10 cellular contexts compared by ENCODE assay signal in the genomic region with DNA sequence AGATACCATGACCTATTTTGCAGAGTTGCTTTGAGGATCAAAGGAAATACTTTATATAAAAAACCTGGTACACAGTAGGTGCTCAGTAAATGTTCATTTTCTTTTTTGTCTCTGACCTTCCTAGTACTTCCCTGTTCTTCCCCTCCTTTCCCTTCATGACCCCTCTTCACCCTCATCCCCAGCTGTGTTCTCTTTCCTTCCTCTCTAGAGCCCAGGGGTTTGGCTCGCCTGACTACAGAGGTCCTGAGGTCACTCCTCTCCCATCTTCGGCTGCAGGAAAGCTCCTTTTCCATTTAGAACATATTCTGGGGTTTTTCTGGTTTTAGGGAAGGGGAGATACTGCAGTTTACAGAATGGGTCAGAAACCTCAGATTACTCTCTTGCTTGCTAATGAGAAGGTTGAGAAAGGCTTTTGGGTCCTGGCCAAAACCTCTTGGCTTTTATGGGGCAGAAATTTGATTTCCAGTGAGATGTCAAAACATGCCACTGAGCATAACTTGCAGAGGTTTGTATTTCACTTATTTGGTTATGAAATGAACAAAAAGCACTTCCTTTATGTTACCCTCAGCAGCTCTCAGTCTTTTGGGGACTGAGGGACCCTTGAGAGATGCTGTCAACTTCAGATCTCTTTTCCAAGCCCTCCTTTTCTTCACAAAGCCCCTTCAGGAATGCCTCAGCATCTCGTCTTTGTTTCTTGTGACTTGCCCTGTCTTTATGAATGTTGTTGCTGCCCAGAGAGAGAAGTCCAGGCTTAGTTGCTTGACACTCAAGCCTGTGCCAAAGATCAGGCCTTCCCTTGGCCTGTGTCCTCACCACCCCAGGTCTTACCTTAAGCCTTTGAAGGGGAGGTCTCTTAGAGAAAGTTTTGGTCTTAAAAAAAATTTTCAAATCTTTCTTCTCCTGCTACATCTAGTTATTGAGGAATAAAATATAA.
DNase-seq lines count a peak whose midpoint lies in the region; ATAC-seq and TF ChIP-seq lines count a peak whose summit lies in the region.
"Had no signal": no experiment of that assay in that cellular context is flagged by ENCODE, and none has a peak within 500 bp of the region (broad histone marks: within the 10 kb centered on the region; RNA-seq: fewer than 3 reads in every experiment).

No MANE protein-coding gene starts in this region.

- TF ChIP-seq CTCF in IMR-90 (conservative IDR thresholded peaks at IDR 0.05; ENCODE audit: low read depth, low read length) (no peak), breast epithelium (IDR thresholded peaks at IDR 0.05) (no peak), suprapubic skin (IDR thresholded peaks at IDR 0.05) (no peak)

- H3K9me3 ChIP-seq in IMR-90 (ENCODE audit: control insufficient read depth, insufficient read depth, low read length) (no peaks in the 10 kb centered on the region), breast epithelium (no peaks in the 10 kb centered on the region), suprapubic skin (no peaks in the 10 kb centered on the region)

- peak overlapping the region; percentile 10 for H4K5ac ChIP-seq in IMR-90 (ENCODE audit: low read depth, low read length)

- no TSS peak for BruUV-seq in IMR-90 (replicated peaks; lab: Mats Ljungman, UMichigan)

- H2BK15ac ChIP-seq in IMR-90 (ENCODE audit: low read depth, low read length): 0 out of 3 replicates have a peak overlapping the region, but pooled peaks have one; percentile 31

- in situ Hi-C loops in IMR-90 (cut with MboI; ENCODE audit: low sequenced_read_pairs): no loop called here

- WGBS in IMR-90 (ENCODE audit: extremely low coverage in 2 of 2, insufficient read length in 1 of 2), 2 experiments: no CpG with 5 or more reads among the region's 3 CpGs
- WGBS in suprapubic skin: 65% methylated on average over 3 of the region's 3 CpGs

- peak overlapping the region; percentile 71; the same call in 1 of the 2 replicates for H3K27ac ChIP-seq in IMR-90 (ENCODE audit: insufficient read depth, low read length)
- peak overlapping the region; percentile 54 to 57 for H3K27ac ChIP-seq in breast epithelium
- H3K27ac ChIP-seq in suprapubic skin: peak overlapping the region; percentile 67
- H3K27ac ChIP-seq: epithelial cell of prostate had no signal

- dilution Hi-C loops in IMR-90 (cut with HindIII; ENCODE audit: low sequenced_read_pairs, unreplicated experiment): no loop called here

- peak overlapping the region; percentile 2; the same call in 1 of the 2 replicates for H2AK5ac ChIP-seq in IMR-90 (ENCODE audit: low read depth, low read length)

- H3K56ac ChIP-seq in IMR-90 (ENCODE audit: extremely low read depth, insufficient read depth, low read length): no peak overlapping the region

- H2BK20ac ChIP-seq in IMR-90 (ENCODE audit: low read depth, low read length): peak overlapping the region; percentile 69

- H4K20me1 ChIP-seq in IMR-90 (ENCODE audit: insufficient read depth, low read length): no peaks in the 10 kb centered on the region

- H4K8ac ChIP-seq in IMR-90 (ENCODE audit: low read depth in 2 of 2, low read length in 2 of 2): peak overlapping the region in 1 of 2 experiments; percentile 19; a peak in 1 of 4 replicates

- H3K79me1 ChIP-seq in IMR-90 (ENCODE audit: low read depth in 1 of 2, low read length in 2 of 2): 0 out of 4 replicates have a peak, but pooled peaks cover 0 to under 1% of the 10 kb centered on the region in 2 experiments

- peaks cover 3% of the 10 kb centered on the region; the same call in 1 of the 2 replicates for H3K9me1 ChIP-seq in IMR-90 (ENCODE audit: insufficient read depth, low read length)

- peak overlapping the region; percentile 57 for H4K91ac ChIP-seq in IMR-90 (ENCODE audit: insufficient read depth, low read depth, low read length)

- intact Hi-C loops in IMR-90 (cut with micrococcal nuclease): no loop called here
- intact Hi-C loops in breast epithelium (cut with DNase I; ENCODE audit: low total_unique reads): no loop called here

- no peak overlapping the region for H2AK9ac ChIP-seq in IMR-90 (replicated peaks; ENCODE audit: low read depth, low read length, poor library complexity)

- no peak overlapping the region for H2AFZ ChIP-seq in IMR-90 (replicated peaks; ENCODE audit: low read length, poor library complexity)

- ATAC-seq in IMR-90 (ENCODE audit: low read depth) (peak; percentile 60), left lobe of liver (peak; percentile 66), GM21576 (IDR thresholded peaks at IDR 0.05; ENCODE audit: unreplicated experiment) (no peak)

- H3K4me3 ChIP-seq in IMR-90 (ENCODE audit: insufficient read depth, low read depth, low read length) (no peak overlapping the region), breast epithelium (no peak overlapping the region), suprapubic skin (no peak overlapping the region)

- DNase-seq in IMR-90: peak; percentile 63
- no peak for DNase-seq in breast epithelium (ENCODE audit: low spot score in 2 of 2)
- no peak for DNase-seq in left lobe of liver (ENCODE audit: low spot score)
- no peak for DNase-seq in suprapubic skin (ENCODE audit: low spot score in 2 of 2)
- DNase-seq in ureter (ENCODE audit: low spot score): no peak
- DNase-seq in COR-L47 (lab: John Stamatoyannopoulos, UW): no peak
- DNase-seq: NCI-H1930, occipital lobe had no signal

- peak overlapping the region; percentile 61; the same call in 1 of the 2 replicates for H3K4ac ChIP-seq in IMR-90 (ENCODE audit: low read depth, low read length)

- H3K18ac ChIP-seq in IMR-90 (ENCODE audit: low read depth, low read length): peak overlapping the region; percentile 63

- H3K27me3 ChIP-seq in IMR-90 (ENCODE audit: control insufficient read depth, insufficient read depth, low read length) (no peaks in the 10 kb centered on the region), breast epithelium (no peaks in the 10 kb centered on the region), suprapubic skin (no peaks in the 10 kb centered on the region)

- H3K9ac ChIP-seq in IMR-90 (ENCODE audit: low read depth, low read length): peak overlapping the region; percentile 26; the same call in 1 of the 2 replicates

- TF ChIP-seq EP300 in suprapubic skin (IDR thresholded peaks at IDR 0.05): no peak

- TF ChIP-seq POLR2A in IMR-90 (IDR thresholded peaks at IDR 0.05; ENCODE audit: low read depth, low read length) (no peak), breast epithelium (IDR thresholded peaks at IDR 0.05) (no peak), suprapubic skin (IDR thresholded peaks at IDR 0.05) (no peak)

- peaks cover 6% of the 10 kb centered on the region for H3K4me1 ChIP-seq in IMR-90 (ENCODE audit: control insufficient read depth, insufficient read depth, low read length)
- H3K4me1 ChIP-seq in breast epithelium: no peaks in the 10 kb centered on the region
- H3K4me1 ChIP-seq in suprapubic skin: peaks cover 27% of the 10 kb centered on the region

- no peak for TF ChIP-seq RAD21 in IMR-90 (IDR thresholded peaks at IDR 0.05; ENCODE audit: low read length)

- peak overlapping the region; percentile 36; the same call in 1 of the 2 replicates for H2BK120ac ChIP-seq in IMR-90 (ENCODE audit: low read depth, low read length)

- CTCF ChIA-PET in IMR-90 (lab: Yijun Ruan, JAX): no interaction called here

- H2BK5ac ChIP-seq in IMR-90 (ENCODE audit: low read depth, low read length, poor library complexity, severe bottlenecking): no peak overlapping the region

- no peak overlapping the region for H3K14ac ChIP-seq in IMR-90 (replicated peaks; ENCODE audit: low read depth, low read length)

- H3K36me3 ChIP-seq in IMR-90 (ENCODE audit: control insufficient read depth, insufficient read depth, low read length) (no peaks in the 10 kb centered on the region), breast epithelium (no peaks in the 10 kb centered on the region), suprapubic skin (no peaks in the 10 kb centered on the region)

- H3K23ac ChIP-seq in IMR-90 (ENCODE audit: low read depth, low read length): no peak overlapping the region

- peak overlapping the region; percentile 23; the same call in 1 of the 2 replicates for H3K4me2 ChIP-seq in IMR-90 (ENCODE audit: low read depth, low read length)

- POLR2A ChIA-PET in IMR-90 (lab: Charles Lee; ENCODE audit: unreplicated experiment): no interaction called here

TF ChIP-seq in IMR-90, 13 proteins besides CTCF, POLR2A, EP300 and RAD21:
- TF ChIP-seq CHD1 (IDR thresholded peaks at IDR 0.05; ENCODE audit: low read depth, low read length): no peak
- no peak for TF ChIP-seq MAFK (IDR thresholded peaks at IDR 0.05; ENCODE audit: low read depth, low read length)
- TF ChIP-seq, protein P1, sequence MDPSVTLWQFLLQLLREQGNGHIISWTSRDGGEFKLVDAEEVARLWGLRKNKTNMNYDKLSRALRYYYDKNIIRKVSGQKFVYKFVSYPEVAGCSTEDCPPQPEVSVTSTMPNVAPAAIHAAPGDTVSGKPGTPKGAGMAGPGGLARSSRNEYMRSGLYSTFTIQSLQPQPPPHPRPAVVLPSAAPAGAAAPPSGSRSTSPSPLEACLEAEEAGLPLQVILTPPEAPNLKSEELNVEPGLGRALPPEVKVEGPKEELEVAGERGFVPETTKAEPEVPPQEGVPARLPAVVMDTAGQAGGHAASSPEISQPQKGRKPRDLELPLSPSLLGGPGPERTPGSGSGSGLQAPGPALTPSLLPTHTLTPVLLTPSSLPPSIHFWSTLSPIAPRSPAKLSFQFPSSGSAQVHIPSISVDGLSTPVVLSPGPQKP (IDR thresholded peaks at IDR 0.05; ENCODE audit: borderline replicate concordance, low read depth, low read length): no peak
- TF ChIP-seq BHLHE40 (IDR thresholded peaks at IDR 0.05; ENCODE audit: low read depth, low read length): no peak
- no peak for TF ChIP-seq FOS (IDR thresholded peaks at IDR 0.05; ENCODE audit: low read depth, low read length)
- no peak for TF ChIP-seq MXI1 (IDR thresholded peaks at IDR 0.05; ENCODE audit: borderline replicate concordance, low read depth, low read length)
- no peak for TF ChIP-seq RCOR1 (IDR thresholded peaks at IDR 0.05; ENCODE audit: insufficient replicate concordance, low read length)
- no peak for TF ChIP-seq SMC3 (IDR thresholded peaks at IDR 0.05; ENCODE audit: low read depth, low read length)
- no peak for TF ChIP-seq NFE2L2 (IDR thresholded peaks at IDR 0.05; ENCODE audit: low read depth, low read length)
- TF ChIP-seq, protein P2, sequence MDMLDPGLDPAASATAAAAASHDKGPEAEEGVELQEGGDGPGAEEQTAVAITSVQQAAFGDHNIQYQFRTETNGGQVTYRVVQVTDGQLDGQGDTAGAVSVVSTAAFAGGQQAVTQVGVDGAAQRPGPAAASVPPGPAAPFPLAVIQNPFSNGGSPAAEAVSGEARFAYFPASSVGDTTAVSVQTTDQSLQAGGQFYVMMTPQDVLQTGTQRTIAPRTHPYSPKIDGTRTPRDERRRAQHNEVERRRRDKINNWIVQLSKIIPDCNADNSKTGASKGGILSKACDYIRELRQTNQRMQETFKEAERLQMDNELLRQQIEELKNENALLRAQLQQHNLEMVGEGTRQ (IDR thresholded peaks at IDR 0.05; ENCODE audit: low read depth, low read length): no peak
- no peak for TF ChIP-seq RFX5 (IDR thresholded peaks at IDR 0.05; ENCODE audit: low read depth, low read length)
- TF ChIP-seq CEBPB (IDR thresholded peaks at IDR 0.05; ENCODE audit: low read depth, low read length): no peak
- TF ChIP-seq MAZ (IDR thresholded peaks at IDR 0.05; ENCODE audit: borderline replicate concordance, low read depth, low read length): no peak
